Comparison of ENCODE assay signal across 8 cellular contexts in genomic region chr15:80694624-80695098, GRCh38. TPM values are rescaled to one million over a fixed set of nuclear protein-coding genes. Genes with fewer than 3 reads are reported as not detected.
DNase-seq lines count a peak whose midpoint lies in the region; ATAC-seq and TF ChIP-seq lines count a peak whose summit lies in the region.

No MANE protein-coding gene starts in this region.

- peak overlapping the region; percentile 84 to 95 (median 92) for H3K9ac ChIP-seq in BLaER1 treated with 17β-estradiol and CSF1 and Interleukin-3, amounts not matched to agents 10 nM and 100 nM

- ATAC-seq in GM21367 (IDR thresholded peaks at IDR 0.05; ENCODE audit: unreplicated experiment) = peak; percentile 30
- ATAC-seq in omental fat pad (ENCODE audit: low FRiP score) = peak; percentile 65

- peaks cover 0 to 16% (median 11%) of the 10 kb centered on the region in 11 experiments; a peak in 14 of 22 replicates for H3K36me3 ChIP-seq in BLaER1 treated with 17β-estradiol and CSF1 and Interleukin-3, amounts not matched to agents 10 nM and 100 nM

- H3K9me3 ChIP-seq in BLaER1 treated with 17β-estradiol and CSF1 and Interleukin-3, amounts not matched to agents 10 nM and 100 nM (replicated peaks in 1 of 11) = no peaks in the 10 kb centered on the region

- peaks cover 26 to 46% (median 33%) of the 10 kb centered on the region in 10 experiments for H3K4me1 ChIP-seq in BLaER1 treated with 17β-estradiol and CSF1 and Interleukin-3, amounts not matched to agents 10 nM and 100 nM

- peak overlapping the region; percentile 77 to 94 (median 90) for H3K4me3 ChIP-seq in BLaER1 treated with 17β-estradiol and CSF1 and Interleukin-3, amounts not matched to agents 10 nM and 100 nM
- peak overlapping the region; percentile 51 for H3K4me3 ChIP-seq in Jurkat, Clone E6-1 (ENCODE audit: low read length)
- peak overlapping the region; percentile 68 for H3K4me3 ChIP-seq in fibroblast of mammary gland (ENCODE audit: control insufficient read depth, low read depth, low read length)

- H3K4me2 ChIP-seq in BLaER1 treated with 17β-estradiol and CSF1 and Interleukin-3, amounts not matched to agents 10 nM and 100 nM = peak overlapping the region; percentile 82 to 95 (median 89)

- DNase-seq in Jurkat, Clone E6-1 (ENCODE audit: low read depth, low spot score) = no peak
- DNase-seq in activated CD8-positive, alpha-beta memory T cell treated with anti-CD3 and anti-CD28 coated beads, Interleukin-2, amount 50 U/mL, for 48 hours = peak; percentile 59
- DNase-seq in fibroblast of mammary gland (ENCODE audit: low read depth) (peak; percentile 18), omental fat pad (ENCODE audit: low spot score) (no peak), NOMO-1 (lab: John Stamatoyannopoulos, UW; ENCODE audit: unreplicated experiment in 2 of 2) (no peak), DMS114 treated with DMSO at 0.1 percent for 48 hours (lab: John Stamatoyannopoulos, UW; ENCODE audit: unreplicated experiment) (no peak)

- H4K20me1 ChIP-seq in BLaER1 treated with 17β-estradiol and CSF1 and Interleukin-3, amounts not matched to agents 10 nM and 100 nM = peaks cover 0 to 36% (median 25%) of the 10 kb centered on the region in 11 experiments; a peak in 15 of 22 replicates

- TF ChIP-seq CTCF in fibroblast of mammary gland (conservative IDR thresholded peaks at IDR 0.05; ENCODE audit: control insufficient read depth, insufficient read depth, low read depth, low read length) = no peak
- no peak for TF ChIP-seq CTCF in omental fat pad (IDR thresholded peaks at IDR 0.05)

- no peaks in the 10 kb centered on the region for H3K27me3 ChIP-seq in BLaER1 treated with 17β-estradiol and CSF1 and Interleukin-3, amounts not matched to agents 10 nM and 100 nM

- peak overlapping the region; percentile 70 to 94 (median 91) for H3K27ac ChIP-seq in BLaER1 treated with 17β-estradiol and CSF1 and Interleukin-3, amounts not matched to agents 10 nM and 100 nM

RNA-seq across cellular contexts. Expression of gene ABHD17C, which starts 0.4 kb away (rescaled TPM):
- polyA plus RNA-seq in Jurkat, Clone E6-1 (2012; ENCODE audit: insufficient read depth, insufficient read length) = 8.9 TPM
- 1 to 10 TPM; 1.1 to 4.3 (median 2.1) TPM for total RNA-seq in omental fat pad

Comparison
In these comparisons a context has a peak if more than half of its experiments do, and no peak if none do; other contexts are left out.
1. DNase-seq: peak in activated CD8-positive, alpha-beta memory T cell treated with anti-CD3 and anti-CD28 coated beads, Interleukin-2, amount 50 U/mL, for 48 hours (single experiment) and fibroblast of mammary gland (single experiment); none in Jurkat, Clone E6-1 (single experiment), omental fat pad (single experiment), NOMO-1 (0 of 2) and DMS114 treated with DMSO at 0.1 percent for 48 hours (single experiment).
2. Peak in every context shown above with its lines, with median percentiles within 50 percentile points of each other: H3K4me3 ChIP-seq.